Comparison of ENCODE assay signal across 27 cellular contexts in the genomic region with DNA sequence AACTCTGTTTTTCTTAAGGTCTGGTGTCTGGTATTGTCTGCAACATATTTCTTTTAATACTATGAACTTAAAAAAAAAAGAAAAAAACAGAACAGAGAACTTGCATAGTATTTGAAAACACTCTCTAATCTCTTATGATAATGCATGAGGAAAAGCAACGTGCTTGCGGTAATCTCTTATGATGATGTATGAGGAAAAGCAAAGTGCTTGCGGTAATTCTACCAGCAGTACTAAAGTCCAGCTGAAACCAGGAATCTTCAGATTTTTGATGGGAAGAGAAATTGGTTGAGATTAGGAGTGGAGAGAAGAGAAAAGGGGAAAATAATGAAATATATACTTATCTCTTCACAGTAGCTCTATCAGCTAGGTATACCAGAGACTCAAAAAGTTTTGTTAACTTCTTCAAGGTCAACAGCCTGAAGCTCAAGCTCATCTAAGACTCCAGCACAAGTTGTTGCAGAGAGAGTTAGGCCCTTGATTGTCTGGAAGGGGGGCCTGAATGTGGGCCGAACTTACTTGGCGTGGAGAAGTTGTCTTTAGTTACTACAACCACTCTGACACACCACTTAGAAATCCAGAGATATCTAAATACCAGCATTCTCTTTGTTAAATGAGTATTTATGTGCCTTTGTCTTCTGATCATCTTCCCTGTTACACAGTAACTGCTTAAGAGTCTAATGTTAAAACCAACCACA.
"Had no signal": no experiment of that assay in that cellular context is flagged by ENCODE, and none has a peak within 500 bp of the region (broad histone marks: within the 10 kb centered on the region; RNA-seq: fewer than 3 reads in every experiment).

No MANE protein-coding gene starts in this region.

- H3K36me3 Mint-ChIP-seq: mesothelial cell of epicardium; naive B cell; stimulated activated naive B cell treated with anti-CD40 and anti-IgM and Interleukin-4, amounts not matched to agents 10 μg/mL and 1 μg/mL and 100 μg/mL, for 72 hours; type B pancreatic cell had no signal

- H3K4me1 ChIP-seq: prostate gland, suprapubic skin had no signal

- H3K27me3 Mint-ChIP-seq: central memory CD8-positive, alpha-beta T cell; naive B cell; natural killer cell treated with Interleukin-12 subunit alpha and Interleukin-12 subunit beta and Interleukin-15 and Interleukin-18, amount 100 ng/mL, for 72 hours; stimulated activated naive B cell treated with anti-CD40 and anti-IgM and Interleukin-4, amounts not matched to agents 10 μg/mL and 1 μg/mL and 100 μg/mL, for 72 hours; stimulated activated naive CD8-positive, alpha-beta T cell treated with anti-CD3 and anti-CD28 coated beads, Interleukin-15, Interleukin-2, amounts not matched to agents 100 ng/mL and 50 ng/mL, for 24 hours; type B pancreatic cell had no signal

- DNase-seq: dermis blood vessel endothelial cell; effector memory CD4-positive, alpha-beta T cell; foreskin melanocyte; glutamatergic neuron; heart right ventricle; hippocampal formation; islet precursor cell; mesenchymal stem cell; mucosa of descending colon; naive B cell; nucleus accumbens; right cardiac atrium; sigmoid colon; stimulated activated CD4-positive, alpha-beta T cell treated with anti-CD3 and anti-CD28 coated beads, Interleukin-2, amount 100 ng/mL, for 24 hours; stimulated activated CD4-positive, alpha-beta T cell treated with anti-CD3 and anti-CD28 coated beads, Interleukin-4, amount 100 ng/mL, for 24 hours; stimulated activated naive B cell treated with anti-CD40 and anti-IgM and Interleukin-4, amounts not matched to agents 10 μg/mL and 1 μg/mL and 100 μg/mL, for 72 hours had no signal

- H3K4me3 Mint-ChIP-seq: central memory CD8-positive, alpha-beta T cell; mesothelial cell of epicardium; naive B cell; natural killer cell treated with Interleukin-12 subunit alpha and Interleukin-12 subunit beta and Interleukin-15 and Interleukin-18, amount 100 ng/mL, for 72 hours; stimulated activated naive B cell treated with anti-CD40 and anti-IgM and Interleukin-4, amounts not matched to agents 10 μg/mL and 1 μg/mL and 100 μg/mL, for 72 hours; stimulated activated naive CD8-positive, alpha-beta T cell treated with anti-CD3 and anti-CD28 coated beads, Interleukin-15, Interleukin-2, amounts not matched to agents 100 ng/mL and 50 ng/mL, for 24 hours; type B pancreatic cell had no signal

- H3K9me3 ChIP-seq: esophagus muscularis mucosa, mucosa of descending colon, prostate gland, suprapubic skin had no signal

- H3K4me3 ChIP-seq: coronary artery, esophagus muscularis mucosa, heart right ventricle, lung, mucosa of descending colon, prostate gland, sigmoid colon, suprapubic skin had no signal

- H3K36me3 ChIP-seq: esophagus muscularis mucosa, heart right ventricle, prostate gland, sigmoid colon, suprapubic skin had no signal

- H3K27ac Mint-ChIP-seq: mesothelial cell of epicardium; naive B cell; natural killer cell treated with Interleukin-12 subunit alpha and Interleukin-12 subunit beta and Interleukin-15 and Interleukin-18, amount 100 ng/mL, for 72 hours; stimulated activated naive B cell treated with anti-CD40 and anti-IgM and Interleukin-4, amounts not matched to agents 10 μg/mL and 1 μg/mL and 100 μg/mL, for 72 hours; stimulated activated naive CD8-positive, alpha-beta T cell treated with anti-CD3 and anti-CD28 coated beads, Interleukin-15, Interleukin-2, amounts not matched to agents 100 ng/mL and 50 ng/mL, for 24 hours; type B pancreatic cell had no signal

- H3K4me1 Mint-ChIP-seq: central memory CD8-positive, alpha-beta T cell; naive B cell; stimulated activated naive B cell treated with anti-CD40 and anti-IgM and Interleukin-4, amounts not matched to agents 10 μg/mL and 1 μg/mL and 100 μg/mL, for 72 hours had no signal

- H3K27me3 ChIP-seq: esophagus muscularis mucosa, heart right ventricle, sigmoid colon, suprapubic skin had no signal

- H3K27ac ChIP-seq: coronary artery, esophagus muscularis mucosa, heart right ventricle, prostate gland, sigmoid colon, suprapubic skin had no signal

- ATAC-seq: heart right ventricle; left lobe of liver; mucosa of descending colon; natural killer cell treated with Interleukin-12 subunit alpha and Interleukin-12 subunit beta and Interleukin-15 and Interleukin-18, amount 100 ng/mL, for 72 hours; right cardiac atrium; stimulated activated naive B cell treated with anti-CD40 and anti-IgM and Interleukin-4, amounts not matched to agents 10 μg/mL and 1 μg/mL and 100 μg/mL, for 72 hours had no signal
